1 cellular context compared by ENCODE assay signal in genomic region chr16:17058471-17058870, GRCh38.
A peak's percentile ranks its signal among the peaks of the same experiment; 100 is the strongest.
TF ChIP-seq lines count a peak whose summit lies in the region.

No MANE protein-coding gene starts in this region.

TF ChIP-seq in SK-N-SH, 30 proteins besides CTCF, POLR2A, EP300 and RAD21 (continued from another document):
- no peak for TF ChIP-seq PBX3 (IDR thresholded peaks at IDR 0.05)
- TF ChIP-seq MXI1 (IDR thresholded peaks at IDR 0.05; ENCODE audit: low read depth, low read length): peak; percentile 60; the same call in 1 of the 2 replicates
- no peak for TF ChIP-seq REST (IDR thresholded peaks at IDR 0.05; ENCODE audit: low read depth, low read length)
- TF ChIP-seq SMC3 (IDR thresholded peaks at IDR 0.05; ENCODE audit: low read depth, low read length): no peak
- no peak for TF ChIP-seq TAF1 (IDR thresholded peaks at IDR 0.05; ENCODE audit: borderline replicate concordance, low read depth, low read length)
- TF ChIP-seq TEAD4 (IDR thresholded peaks at IDR 0.05; ENCODE audit: borderline replicate concordance, insufficient read depth): no peak
- no peak for TF ChIP-seq EZH2phosphoT487 (IDR thresholded peaks at IDR 0.05; ENCODE audit: borderline replicate concordance, low read depth)
- peak; percentile 65 for TF ChIP-seq FOXJ3 (CRISPR knock-in tag; IDR thresholded peaks at IDR 0.05)
- no peak for TF ChIP-seq MEF2A (IDR thresholded peaks at IDR 0.05; ENCODE audit: borderline replicate concordance, low read depth)
- TF ChIP-seq TCF12 (IDR thresholded peaks at IDR 0.05): 0 out of 2 replicates have a peak, but pooled peaks have one; percentile 14
- TF ChIP-seq GABPA (IDR thresholded peaks at IDR 0.05; ENCODE audit: low read depth): no peak
- no peak for TF ChIP-seq USF2 (IDR thresholded peaks at IDR 0.05; ENCODE audit: borderline replicate concordance, low read depth, low read length)
- no peak for TF ChIP-seq RXRA (IDR thresholded peaks at IDR 0.05; ENCODE audit: borderline replicate concordance, low read depth)
- TF ChIP-seq RFX5 (IDR thresholded peaks at IDR 0.05; ENCODE audit: low read length): no peak; the same call in 1 of the 2 replicates
- peak; percentile 84; the same call in 1 of the 2 replicates for TF ChIP-seq RCOR1 (IDR thresholded peaks at IDR 0.05; ENCODE audit: low read length)
- no peak for TF ChIP-seq FOXM1 (IDR thresholded peaks at IDR 0.05; ENCODE audit: low read depth)
